Comparison of ENCODE assay signal across 29 cellular contexts in genomic region chr1:25807480-25808390, GRCh38. TPM values are rescaled to one million over a fixed set of nuclear protein-coding genes. Genes with fewer than 3 reads are reported as not detected.
DNase-seq lines count a peak whose midpoint lies in the region; ATAC-seq and TF ChIP-seq lines count a peak whose summit lies in the region.
"Had no signal": no experiment of that assay in that cellular context is flagged by ENCODE, and none has a peak within 500 bp of the region (broad histone marks: within the 10 kb centered on the region; RNA-seq: fewer than 3 reads in every experiment).

No MANE protein-coding gene starts in this region.

- H3K36me3 ChIP-seq in IMR-90 (ENCODE audit: control insufficient read depth, insufficient read depth, low read length), result peaks cover 45% of the 10 kb centered on the region; the same call in 1 of the 2 replicates
- H3K36me3 ChIP-seq in mucosa of descending colon (ENCODE audit: low read depth), result no peaks in the 10 kb centered on the region
- H3K36me3 ChIP-seq in sigmoid colon, result peaks cover 4 to 59% (median 28%) of the 10 kb centered on the region in 4 donors
- H3K36me3 ChIP-seq: colonic mucosa had no signal

- no peak for TF ChIP-seq CTCF in IMR-90 (conservative IDR thresholded peaks at IDR 0.05; ENCODE audit: low read depth, low read length)
- no peak for TF ChIP-seq CTCF in mucosa of descending colon (IDR thresholded peaks at IDR 0.05)
- no peak for TF ChIP-seq CTCF in sigmoid colon (IDR thresholded peaks at IDR 0.05)

- no peaks in the 10 kb centered on the region for H3K27me3 ChIP-seq in IMR-90 (ENCODE audit: control insufficient read depth, insufficient read depth, low read length)
- H3K27me3 ChIP-seq in sigmoid colon, result no peaks in the 10 kb centered on the region
- H3K27me3 ChIP-seq: colonic mucosa, neutrophil, SJCRH30 had no signal

- no peak overlapping the region for H3K9ac ChIP-seq in IMR-90 (ENCODE audit: low read depth, low read length)

- H3K56ac ChIP-seq in IMR-90 (ENCODE audit: extremely low read depth, insufficient read depth, low read length), result no peak overlapping the region

- no peak for ATAC-seq in IMR-90 (ENCODE audit: low read depth)
- ATAC-seq in mucosa of descending colon, result peak; percentile 28
- ATAC-seq in HG03354 (IDR thresholded peaks at IDR 0.05; ENCODE audit: poor library complexity, severe bottlenecking, unreplicated experiment), result no peak
- ATAC-seq: effector memory CD8-positive, alpha-beta T cell; esophagus mucosa; stimulated activated naive B cell treated with anti-CD40 and anti-IgM and Interleukin-4, amounts not matched to agents 10 μg/mL and 1 μg/mL and 100 μg/mL, for 72 hours had no signal

- POLR2A ChIA-PET in IMR-90 (lab: Charles Lee; ENCODE audit: unreplicated experiment), result interaction anchor here (0.6 kb wide), 1 partner anchor 96 kb away, joined by 3 read pairs; no protein-coding TSS in a partner anchor

- no peak overlapping the region for H2BK5ac ChIP-seq in IMR-90 (ENCODE audit: low read depth, low read length, poor library complexity, severe bottlenecking)

- no peak overlapping the region for H3K4ac ChIP-seq in IMR-90 (ENCODE audit: low read depth, low read length)

- DNase-seq in IMR-90, result no peak
- DNase-seq in cerebellum (ENCODE audit: low spot score), result peak; percentile 27
- no peak for DNase-seq in mucosa of descending colon
- no peak for DNase-seq in sigmoid colon
- no peak for DNase-seq in NCI-H345 (lab: John Stamatoyannopoulos, UW)
- no peak for DNase-seq in COLO829 (ENCODE audit: low spot score)
- DNase-seq: activated CD4-positive, alpha-beta memory T cell treated with anti-CD3 and anti-CD28 coated beads, Interleukin-2, amount 10 ng/mL, durations not matched to agents 7 days and 5 days; activated CD4-positive, CD25-positive, alpha-beta regulatory T cell treated with anti-CD3 and anti-CD28 coated beads, Interleukin-2, amount 50 U/mL, for 72 hours; activated effector memory CD4-positive, alpha-beta T cell treated with Interleukin-2 at 50 U/mL for 16 hours; activated naive CD8-positive, alpha-beta T cell treated with anti-CD3 and anti-CD28 coated beads, Interleukin-2, amount 10 ng/mL, durations not matched to agents 7 days and 5 days; colonic mucosa; DMS53; effector memory CD8-positive, alpha-beta T cell; GDM1; HFFc6; KG1; MM.1S; NCI-H1417 treated with DMSO at 0.1 percent for 48 hours; NCI-H524; NK-92 treated with Interleukin-12 subunit alpha and Interleukin-12 subunit beta, amount 100 ng/mL, for 24 hours; SJCRH30; stimulated activated CD4-positive, alpha-beta T cell treated with anti-CD3 and anti-CD28 coated beads, Interleukin-4, amount 100 ng/mL, for 24 hours; stimulated activated naive B cell treated with anti-CD40 and anti-IgM and Interleukin-4, amounts not matched to agents 10 μg/mL and 1 μg/mL and 100 μg/mL, for 72 hours; T-helper 1 cell had no signal

- no peak overlapping the region for H2BK20ac ChIP-seq in IMR-90 (ENCODE audit: low read depth, low read length)

- no peak for TF ChIP-seq POLR2A in IMR-90 (IDR thresholded peaks at IDR 0.05; ENCODE audit: low read depth, low read length)
- no peak for TF ChIP-seq POLR2A in sigmoid colon (IDR thresholded peaks at IDR 0.05)

- H3K9me3 ChIP-seq in IMR-90 (ENCODE audit: control insufficient read depth, insufficient read depth, low read length), result no peaks in the 10 kb centered on the region
- no peaks in the 10 kb centered on the region for H3K9me3 ChIP-seq in mucosa of descending colon
- H3K9me3 ChIP-seq in sigmoid colon, result no peaks in the 10 kb centered on the region
- H3K9me3 ChIP-seq: colonic mucosa, neutrophil, SJCRH30 had no signal

- TF ChIP-seq EP300 in sigmoid colon (IDR thresholded peaks at IDR 0.05), result no peak

- no peak overlapping the region for H3K14ac ChIP-seq in IMR-90 (replicated peaks; ENCODE audit: low read depth, low read length)

- TF ChIP-seq RAD21 in IMR-90 (IDR thresholded peaks at IDR 0.05; ENCODE audit: low read length), result no peak

- H3K79me1 ChIP-seq in IMR-90 (ENCODE audit: low read depth in 1 of 2, low read length in 2 of 2), result peaks cover 13 to 30% of the 10 kb centered on the region in 2 experiments

- in situ Hi-C loops in IMR-90 (cut with MboI; ENCODE audit: low sequenced_read_pairs), result loop anchor here (25.0 kb wide), 2 partner anchors 395 to 570 kb away; partner anchors contain the start of genes RHCE, RSRP1 and SYF2

- no peak overlapping the region for H3K4me2 ChIP-seq in IMR-90 (ENCODE audit: low read depth, low read length)

- H4K5ac ChIP-seq in IMR-90 (ENCODE audit: low read depth, low read length), result no peak overlapping the region

- no peak overlapping the region for H3K18ac ChIP-seq in IMR-90 (ENCODE audit: low read depth, low read length)

- H2BK120ac ChIP-seq in IMR-90 (ENCODE audit: low read depth, low read length), result no peak overlapping the region

- peaks cover 2% of the 10 kb centered on the region; the same call in 1 of the 2 replicates for H3K9me1 ChIP-seq in IMR-90 (ENCODE audit: insufficient read depth, low read length)

- H3K4me1 ChIP-seq in IMR-90 (ENCODE audit: control insufficient read depth, insufficient read depth, low read length), result peaks cover 6% of the 10 kb centered on the region
- H3K4me1 ChIP-seq in mucosa of descending colon (ENCODE audit: low read depth), result peaks cover 2% of the 10 kb centered on the region
- H3K4me1 ChIP-seq in sigmoid colon, result peaks cover 0 to 51% (median 37%) of the 10 kb centered on the region in 4 donors
- H3K4me1 ChIP-seq: colonic mucosa, SJCRH30 had no signal

- H4K8ac ChIP-seq in IMR-90 (ENCODE audit: low read depth in 2 of 2, low read length in 2 of 2), result no peak overlapping the region

- H2AK5ac ChIP-seq in IMR-90 (ENCODE audit: low read depth, low read length), result no peak overlapping the region

- CTCF ChIA-PET in IMR-90 (lab: Yijun Ruan, JAX), result no interaction called here

- no peak overlapping the region for H2BK15ac ChIP-seq in IMR-90 (ENCODE audit: low read depth, low read length)

- H4K20me1 ChIP-seq in IMR-90 (ENCODE audit: insufficient read depth, low read length), result peaks cover 24% of the 10 kb centered on the region

- peak overlapping the region; percentile 3 for H2AK9ac ChIP-seq in IMR-90 (replicated peaks; ENCODE audit: low read depth, low read length, poor library complexity)

- no peak overlapping the region for H3K4me3 ChIP-seq in IMR-90 (ENCODE audit: insufficient read depth, low read depth, low read length)
- H3K4me3 ChIP-seq in mucosa of descending colon, result no peak overlapping the region
- no peak overlapping the region for H3K4me3 ChIP-seq in sigmoid colon
- H3K4me3 ChIP-seq: colonic mucosa, lung, SJCRH30 had no signal

- H3K27ac ChIP-seq in IMR-90 (ENCODE audit: insufficient read depth, low read length) (no peak overlapping the region), temporal lobe (ENCODE audit: low read depth, low read length) (peak overlapping the region; percentile 61), sigmoid colon (peak overlapping the region in 2 of 4 donors; percentile 4 to 19)
- H3K27ac ChIP-seq: colonic mucosa, neutrophil, SJCRH30 had no signal

- no peak overlapping the region for H2AFZ ChIP-seq in IMR-90 (replicated peaks; ENCODE audit: low read length, poor library complexity)

- 70% methylated on average over 7 of the region's 20 CpGs; no CpG with 5 or more reads in 1 of the 2 experiments for WGBS in IMR-90 (ENCODE audit: extremely low coverage in 2 of 2, insufficient read length in 1 of 2), 2 experiments
- 82 to 88% methylated on average over 20 of the region's 20 CpGs for WGBS in sigmoid colon, 2 donors

- H4K91ac ChIP-seq in IMR-90 (ENCODE audit: insufficient read depth, low read depth, low read length), result no peak overlapping the region

- intact Hi-C loops in IMR-90 (cut with micrococcal nuclease) (no loop called here), mucosa of descending colon (cut with DNase I, micrococcal nuclease) (no loop called here), sigmoid colon (cut with DNase I) (no loop called here)

- BruUV-seq in IMR-90 (replicated peaks; lab: Mats Ljungman, UMichigan), result no TSS peak

- H3K23ac ChIP-seq in IMR-90 (ENCODE audit: low read depth, low read length), result no peak overlapping the region

- dilution Hi-C loops in IMR-90 (cut with HindIII; ENCODE audit: low sequenced_read_pairs, unreplicated experiment), result no loop called here

TF ChIP-seq in IMR-90, 13 proteins besides CTCF, POLR2A, EP300 and RAD21 (continues in another document):
- no peak for TF ChIP-seq USF2 (IDR thresholded peaks at IDR 0.05; ENCODE audit: low read depth, low read length)
- no peak for TF ChIP-seq CEBPB (IDR thresholded peaks at IDR 0.05; ENCODE audit: low read depth, low read length)
- TF ChIP-seq RCOR1 (IDR thresholded peaks at IDR 0.05; ENCODE audit: insufficient replicate concordance, low read length), result no peak

RNA-seq across cellular contexts. Expression of gene SELENON, which starts 7.7 kb away (rescaled TPM):
- 9.1 and 10.0 TPM in 2 replicates for total RNA-seq in IMR-90 (2012; rRNA removed)
- polyA plus RNA-seq in IMR-90 (2012; rRNA removed), result 86.4 and 114 TPM in 2 replicates
- polyA plus RNA-seq in IMR-90 (2012; cell fraction: cytosol; rRNA removed), result 67.8 and 132 TPM in 2 replicates
- polyA plus RNA-seq in IMR-90 (2012; cell fraction: nucleus; rRNA removed; ENCODE audit: low replicate concordance), result 82.8 and 113 TPM in 2 replicates
- total RNA-seq in cerebellum, result 21.6 TPM
- 10 to 100 TPM; 29.6 to 45.1 (median 35.9) TPM for total RNA-seq in mucosa of descending colon
- 16.5 TPM for total RNA-seq in temporal lobe
- total RNA-seq in sigmoid colon, result 10 to 100 TPM; 15.5 to 37.4 (median 19.7) TPM
- polyA plus RNA-seq in sigmoid colon, result 10 to 100 TPM in 1 of 3 donors, 1 to 10 TPM in 2; 4.6 to 28.9 (median 6.6) TPM

RNA-seq across cellular contexts. Expression of gene MTFR1L, which starts 12.0 kb away (rescaled TPM):
- total RNA-seq in IMR-90 (2012; rRNA removed) (57.2 and 69.7 TPM in 2 replicates), cerebellum (39.0 TPM), mucosa of descending colon (10 to 100 TPM; 46.2 to 94.3 (median 83.0) TPM), temporal lobe (31.2 TPM), sigmoid colon (100 to 1,000 TPM; 106 to 150 (median 121) TPM)
- polyA plus RNA-seq in IMR-90 (2012; rRNA removed) (69.1 and 80.0 TPM in 2 replicates), sigmoid colon (10 to 100 TPM; 26.1 to 38.4 (median 36.1) TPM)
- 89.0 and 279 TPM in 2 replicates for polyA plus RNA-seq in IMR-90 (2012; cell fraction: cytosol; rRNA removed)
- 122 and 153 TPM in 2 replicates for polyA plus RNA-seq in IMR-90 (2012; cell fraction: nucleus; rRNA removed; ENCODE audit: low replicate concordance)

RNA-seq across cellular contexts. Expression of gene AUNIP, which starts 51.5 kb away (rescaled TPM):
- 3.9 and 5.0 TPM in 2 replicates for total RNA-seq in IMR-90 (2012; rRNA removed)
- polyA plus RNA-seq in IMR-90 (2012; rRNA removed), result 2.2 and 2.4 TPM in 2 replicates
- polyA plus RNA-seq in IMR-90 (2012; cell fraction: cytosol; rRNA removed), result 0.52 and 0.65 TPM in 2 replicates
- 0.39 and 0.96 TPM in 2 replicates for polyA plus RNA-seq in IMR-90 (2012; cell fraction: nucleus; rRNA removed; ENCODE audit: low replicate concordance)
- total RNA-seq in cerebellum, result 1.9 TPM
- total RNA-seq in mucosa of descending colon, result 1 to 10 TPM in 1 of 3 donors, under 1 TPM in 2; 0.28 to 1.5 (median 0.35) TPM
- total RNA-seq in temporal lobe, result 0.98 TPM
- total RNA-seq in sigmoid colon, result not detected
- 1 to 10 TPM in 1 of 3 donors, under 1 TPM in 1, not detected in 1; 0.46 to 1.9 TPM for polyA plus RNA-seq in sigmoid colon
